1 cellular context compared by ENCODE assay signal in genomic region chr4:147340547-147341225, GRCh38.
TF ChIP-seq lines count a peak whose summit lies in the region.

No MANE protein-coding gene starts in this region.

TF ChIP-seq in WTC11, 78 proteins besides CTCF, POLR2A, EP300 and RAD21 (continued from another document):
- TF ChIP-seq ZNF532 (CRISPR knock-in tag; IDR thresholded peaks at IDR 0.05; ENCODE audit: borderline replicate concordance) (no peak), CBFB (CRISPR knock-in tag; IDR thresholded peaks at IDR 0.05; ENCODE audit: low read depth) (no peak), FOXP4 (CRISPR knock-in tag; IDR thresholded peaks at IDR 0.05) (no peak), FOXJ3 (CRISPR knock-in tag; IDR thresholded peaks at IDR 0.05; ENCODE audit: borderline replicate concordance) (no peak), ZNF138 (CRISPR knock-in tag; conservative IDR thresholded peaks at IDR 0.05) (no peak), SMAD4 (CRISPR knock-in tag; IDR thresholded peaks at IDR 0.05) (no peak), HMGA2 (CRISPR knock-in tag; IDR thresholded peaks at IDR 0.05) (no peak), ZMAT4 (CRISPR knock-in tag; IDR thresholded peaks at IDR 0.05) (no peak), AFF4 (CRISPR knock-in tag; IDR thresholded peaks at IDR 0.05; ENCODE audit: borderline replicate concordance) (no peak)
TF ChIP-seq in WTC11: peak in this region for 0.
